ENCODE assay signal across 1 cellular context in the genomic region with DNA sequence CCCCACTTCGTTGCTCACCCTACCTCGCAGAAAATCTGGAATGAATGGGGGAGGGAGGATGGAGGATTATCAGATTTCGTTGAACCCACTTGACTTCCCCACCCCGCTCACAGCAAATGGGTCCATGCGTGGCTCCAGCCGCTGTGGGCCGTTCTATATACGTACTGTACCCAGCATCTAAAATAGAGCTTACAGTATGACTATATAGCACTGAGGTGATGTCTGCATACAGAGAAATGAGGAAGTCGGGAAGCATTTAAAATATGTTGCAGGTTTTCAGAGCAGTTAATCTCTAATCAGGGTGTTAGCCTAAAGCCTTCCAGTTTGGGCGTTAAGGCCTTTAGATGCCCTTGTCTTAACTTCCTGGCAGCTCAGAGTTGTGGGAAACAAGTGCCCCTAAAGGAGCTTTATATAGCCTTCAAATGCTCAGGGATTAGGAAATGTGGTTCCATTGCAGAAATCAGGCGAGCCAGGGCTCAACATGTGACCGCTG.
TF ChIP-seq lines count a peak whose summit lies in the region.

No MANE protein-coding gene starts in this region.

TF ChIP-seq in GM12878, 131 proteins besides CTCF, POLR2A, EP300 and RAD21:
- TF ChIP-seq SPI1 (IDR thresholded peaks at IDR 0.05; ENCODE audit: borderline replicate concordance, insufficient read depth, low read depth, low read length) (peak; percentile 79), TCF7 (IDR thresholded peaks at IDR 0.05; ENCODE audit: borderline replicate concordance) (no peak)
